In the genomic region with DNA sequence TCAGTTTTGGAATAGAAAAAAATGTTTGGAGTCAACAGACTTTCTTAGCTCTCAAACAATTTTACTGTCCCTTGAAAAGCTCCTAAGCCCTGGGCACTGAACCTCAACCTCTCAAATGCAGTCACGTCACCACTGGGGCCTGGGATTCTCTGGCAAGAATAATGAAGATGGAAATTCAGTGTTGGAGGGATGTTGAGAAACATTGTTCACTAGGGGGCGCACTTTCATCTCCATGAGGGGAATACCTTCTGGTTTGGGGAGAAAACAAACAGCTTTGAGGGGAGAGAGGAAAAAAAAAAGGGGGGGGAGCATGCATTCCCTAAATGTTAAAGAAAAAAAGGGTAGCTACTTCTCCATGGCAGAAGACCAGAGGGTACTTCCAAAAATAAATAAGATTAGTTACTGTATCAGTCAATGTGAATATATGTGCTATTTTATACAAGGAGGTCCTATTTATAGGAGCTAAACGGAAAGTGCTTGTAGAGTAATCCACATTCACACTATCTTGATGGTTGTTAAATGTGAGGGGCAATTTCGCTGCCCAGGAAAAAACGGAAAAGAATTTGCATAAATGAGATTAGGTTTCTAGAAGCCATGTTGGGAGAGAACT, we compare ENCODE assay signal across 9 cellular contexts. TPM values are rescaled to one million over a fixed set of nuclear protein-coding genes. Genes with fewer than 3 reads are reported as not detected.
DNase-seq lines count a peak whose midpoint lies in the region; ATAC-seq and TF ChIP-seq lines count a peak whose summit lies in the region.
"Had no signal": no experiment of that assay in that cellular context is flagged by ENCODE, and none has a peak within 500 bp of the region (broad histone marks: within the 10 kb centered on the region; RNA-seq: fewer than 3 reads in every experiment).

No MANE protein-coding gene starts in this region.

- DNase-seq in GM10248 (ENCODE audit: extremely low spot score) = peak; percentile 61
- peak; percentile 29 for DNase-seq in MG63
- peak; percentile 66 for DNase-seq in RPMI8226
- peak; percentile 67 for DNase-seq in activated naive CD4-positive, alpha-beta T cell treated with anti-CD3 and anti-CD28 coated beads, Interleukin-2, amount 10 ng/mL, durations not matched to agents 7 days and 5 days
- DNase-seq in head of caudate nucleus = peak in 38 of 42 donors; percentile 22 to 89 (median 68)
- peak; percentile 70 for DNase-seq in putamen (ENCODE audit: low spot score)
- DNase-seq in cerebellar nuclear complex (lab: John Stamatoyannopoulos, UW) = no peak

- no peaks in the 10 kb centered on the region for H3K27me3 ChIP-seq in MG63

- H3K9me3 ChIP-seq in MG63 = no peaks in the 10 kb centered on the region

- POLR2A ChIA-PET in GM10248 (lab: Yijun Ruan, JAX) = no interaction called here

- ATAC-seq in HG03378 (IDR thresholded peaks at IDR 0.05; ENCODE audit: unreplicated experiment) = no peak

- CTCF ChIA-PET in GM10248 (lab: Yijun Ruan, JAX) = interaction anchor here (0.6 to 8.1 kb wide), 54 partner anchors 8 to 1041 kb away, joined by 3 to 76 read pairs (median 4); no protein-coding TSS in a partner anchor
- CTCF ChIA-PET in activated naive CD4-positive, alpha-beta T cell treated with anti-CD3 and anti-CD28 coated beads, Interleukin-2, amount 10 ng/mL, durations not matched to agents 7 days and 5 days (lab: Charles Lee) = interaction anchor here (0.6 to 2.7 kb wide), 23 partner anchors 8 to 1036 kb away, joined by 3 to 17 read pairs (median 4); no protein-coding TSS in a partner anchor

- no peak overlapping the region for H3K4me3 ChIP-seq in MG63

- H3K36me3 Mint-ChIP-seq in activated naive CD4-positive, alpha-beta T cell treated with anti-CD3 and anti-CD28 coated beads, Interleukin-2, amount 10 ng/mL, durations not matched to agents 7 days and 5 days = no peaks in the 10 kb centered on the region

- no peaks in the 10 kb centered on the region for H3K27me3 Mint-ChIP-seq in activated naive CD4-positive, alpha-beta T cell treated with anti-CD3 and anti-CD28 coated beads, Interleukin-2, amount 10 ng/mL, durations not matched to agents 7 days and 5 days

- TF ChIP-seq CTCF in GM10248 (IDR thresholded peaks at IDR 0.05; ENCODE audit: control extremely low read depth, extremely low read depth, low read depth, missing control alignments) = peak; percentile 76

- H3K9me3 Mint-ChIP-seq in activated naive CD4-positive, alpha-beta T cell treated with anti-CD3 and anti-CD28 coated beads, Interleukin-2, amount 10 ng/mL, durations not matched to agents 7 days and 5 days = no peaks in the 10 kb centered on the region

- intact Hi-C loops in head of caudate nucleus (cut with DNase I) = loop anchor here (10.0 kb wide), 1 partner anchor 1029 kb away; no protein-coding TSS in a partner anchor

- no peaks in the 10 kb centered on the region for H3K36me3 ChIP-seq in MG63

- no peaks in the 10 kb centered on the region for H3K4me1 Mint-ChIP-seq in activated naive CD4-positive, alpha-beta T cell treated with anti-CD3 and anti-CD28 coated beads, Interleukin-2, amount 10 ng/mL, durations not matched to agents 7 days and 5 days

- H3K4me3 Mint-ChIP-seq in activated naive CD4-positive, alpha-beta T cell treated with anti-CD3 and anti-CD28 coated beads, Interleukin-2, amount 10 ng/mL, durations not matched to agents 7 days and 5 days = no peak overlapping the region

- H3K27ac Mint-ChIP-seq in activated naive CD4-positive, alpha-beta T cell treated with anti-CD3 and anti-CD28 coated beads, Interleukin-2, amount 10 ng/mL, durations not matched to agents 7 days and 5 days = no peak overlapping the region

RNA-seq across cellular contexts. Expression of gene TBPL2, which starts 5.8 kb away (rescaled TPM):
- total RNA-seq in MG63 (2014; rRNA removed; shearing (Covaris generic); ENCODE audit: low replicate concordance) = not detected in 2 replicates
- total RNA-seq: glomerular endothelial cell had no signal

RNA-seq across cellular contexts. Expression of gene ATG14, which starts 34.6 kb away (rescaled TPM):
- 3.6 and 6.4 TPM in 2 replicates for total RNA-seq in MG63 (2014; rRNA removed; shearing (Covaris generic); ENCODE audit: low replicate concordance)

Comparison
In these comparisons a context has a peak if more than half of its experiments do, and no peak if none do; other contexts are left out.
1. DNase-seq: peak in GM10248 (single experiment), MG63 (single experiment), RPMI8226 (single experiment), activated naive CD4-positive, alpha-beta T cell treated with anti-CD3 and anti-CD28 coated beads, Interleukin-2, amount 10 ng/mL, durations not matched to agents 7 days and 5 days (single experiment), head of caudate nucleus (38 of 42) and putamen (single experiment); none in cerebellar nuclear complex (0 of 2).